ENCODE assay signal across 12 cellular contexts in the genomic region with DNA sequence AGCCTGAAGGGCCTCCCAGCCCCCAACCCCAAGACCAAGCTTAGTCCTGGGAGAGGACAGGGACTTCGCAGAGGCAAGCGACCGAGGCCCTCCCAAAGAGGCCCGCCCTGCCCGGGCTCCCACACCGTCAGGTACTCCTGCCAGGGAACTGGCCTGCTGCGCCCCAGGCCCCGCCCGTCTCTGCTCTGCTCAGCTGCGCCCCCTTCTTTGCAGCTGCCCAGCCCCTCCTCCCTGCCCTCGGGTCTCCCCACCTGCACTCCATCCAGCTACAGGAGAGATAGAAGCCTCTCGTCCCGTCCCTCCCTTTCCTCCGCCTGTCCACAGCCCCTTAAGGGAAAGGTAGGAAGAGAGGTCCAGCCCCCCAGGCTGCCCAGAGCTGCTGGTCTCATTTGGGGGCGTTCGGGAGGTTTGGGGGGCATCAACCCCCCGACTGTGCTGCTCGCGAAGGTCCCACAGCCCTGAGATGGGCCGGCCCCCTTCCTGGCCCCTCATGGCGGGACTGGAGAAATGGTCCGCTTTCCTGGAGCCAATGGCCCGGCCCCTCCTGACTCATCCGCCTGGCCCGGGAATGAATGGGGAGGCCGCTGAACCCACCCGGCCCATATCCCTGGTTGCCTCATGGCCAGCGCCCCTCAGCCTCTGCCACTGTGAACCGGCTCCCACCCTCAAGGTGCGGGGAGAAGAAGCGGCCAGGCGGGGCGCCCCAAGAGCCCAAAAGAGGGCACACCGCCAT. TPM values are rescaled to one million over a fixed set of nuclear protein-coding genes. Genes with fewer than 3 reads are reported as not detected.
A peak's percentile ranks its signal among the peaks of the same experiment; 100 is the strongest.
DNase-seq lines count a peak whose midpoint lies in the region; ATAC-seq, FAIRE-seq and TF ChIP-seq lines count a peak whose summit lies in the region.
"Had no signal": no experiment of that assay in that cellular context is flagged by ENCODE, and none has a peak within 500 bp of the region (broad histone marks: within the 10 kb centered on the region; RNA-seq: fewer than 3 reads in every experiment).

No MANE protein-coding gene starts in this region.

- no peak overlapping the region for H3K4me3 ChIP-seq in dorsolateral prefrontal cortex
- H3K4me3 ChIP-seq in mesendoderm (ENCODE audit: low read length) = peak overlapping the region; percentile 38
- no peak overlapping the region for H3K4me3 ChIP-seq in Karpas-422 (ENCODE audit: low read length)

- no peaks in the 10 kb centered on the region for H3K9me2 ChIP-seq in Karpas-422 (replicated peaks; ENCODE audit: insufficient read depth, low read length)

- H3K79me2 ChIP-seq in mesendoderm (ENCODE audit: control insufficient read depth, insufficient read depth, low read length) (no peaks in the 10 kb centered on the region), Karpas-422 (ENCODE audit: low read length) (no peaks in the 10 kb centered on the region)

- no peak for ATAC-seq in GM21786 (IDR thresholded peaks at IDR 0.05; ENCODE audit: unreplicated experiment)

- no peak for TF ChIP-seq RAD21 in Ishikawa (IDR thresholded peaks at IDR 0.05; ENCODE audit: low read depth)

- peak overlapping the region; percentile 85 for H3K56ac ChIP-seq in mesendoderm (ENCODE audit: low read length)

- intact Hi-C loops in dorsolateral prefrontal cortex (cut with DNase I) = no loop called here

- H2BK120ac ChIP-seq in mesendoderm (ENCODE audit: low read depth, low read length) = no peak overlapping the region

- H3K9me3 ChIP-seq in Karpas-422 (ENCODE audit: low read length) = no peaks in the 10 kb centered on the region

- no peak overlapping the region for H4K5ac ChIP-seq in mesendoderm (ENCODE audit: low read length)

- H4K20me1 ChIP-seq in Karpas-422 (ENCODE audit: insufficient read depth, low read depth, low read length) = no peaks in the 10 kb centered on the region

- no peaks in the 10 kb centered on the region for H3K36me3 ChIP-seq in mesendoderm (ENCODE audit: control insufficient read depth, insufficient read depth, low read length)
- H3K36me3 ChIP-seq in Karpas-422 (ENCODE audit: insufficient read depth, low read length) = no peaks in the 10 kb centered on the region

- no peak overlapping the region for H2AFZ ChIP-seq in Karpas-422 (ENCODE audit: low read length)

- H3K27me3 ChIP-seq in dorsolateral prefrontal cortex (peaks cover 3 to 97% (median 84%) of the 10 kb centered on the region in 45 donors), mesendoderm (ENCODE audit: insufficient read depth, low read length, poor library complexity) (peaks cover 3% of the 10 kb centered on the region), Karpas-422 (ENCODE audit: low read length) (no peaks in the 10 kb centered on the region)

- no peak overlapping the region for H4K8ac ChIP-seq in mesendoderm (ENCODE audit: low read depth, low read length)

- no peak for FAIRE-seq in D721Med (lab: Jason Lieb, UNC)

- DNase-seq in dorsolateral prefrontal cortex (peak in 6 of 10 donors; percentile 9 to 37 (median 16)), mesendoderm (peak; percentile 50), NOMO-1 treated with DMSO at 0.1 percent for 48 hours (lab: John Stamatoyannopoulos, UW; ENCODE audit: unreplicated experiment) (no peak), Karpas-422 (no peak), D721Med (ENCODE audit: insufficient read length, low spot score) (no peak)
- DNase-seq: Kasumi-1, T-helper 9 cell had no signal

- WGBS in mesendoderm (ENCODE audit: extremely low coverage, insufficient coverage, low lambda C conversion rate) = no CpG with 5 or more reads among the region's 34 CpGs

- TF ChIP-seq EP300 in Ishikawa (IDR thresholded peaks at IDR 0.05; ENCODE audit: borderline replicate concordance) = no peak

- peak overlapping the region; percentile 45 for H3K23ac ChIP-seq in mesendoderm (ENCODE audit: low read length)

- H3K4me2 ChIP-seq in mesendoderm (ENCODE audit: low read length) (peak overlapping the region; percentile 87), Karpas-422 (ENCODE audit: low read depth, low read length, poor library complexity, severe bottlenecking) (no peak overlapping the region)

- peaks cover 6% of the 10 kb centered on the region for H3K4me1 ChIP-seq in mesendoderm (ENCODE audit: control insufficient read depth, low read depth, low read length)
- H3K4me1 ChIP-seq in Karpas-422 (ENCODE audit: low read length) = no peaks in the 10 kb centered on the region

- H2AK5ac ChIP-seq in mesendoderm (ENCODE audit: low read length) = no peak overlapping the region

- no peaks in the 10 kb centered on the region for H3K79me1 ChIP-seq in mesendoderm (ENCODE audit: low read length)

- no peak; the same call in none of the 2 replicates for TF ChIP-seq CTCF in 22Rv1 (IDR thresholded peaks at IDR 0.05)
- TF ChIP-seq CTCF in dorsolateral prefrontal cortex (IDR thresholded peaks at IDR 0.05 in 54 of 56, conservative IDR thresholded peaks at IDR 0.05 in 2 of 56; ENCODE audit: low read depth in 1 of 56, partially characterized antibody in 56 of 56) = no peak
- no peak for TF ChIP-seq CTCF in D721Med (IDR thresholded peaks at IDR 0.05; ENCODE audit: insufficient read depth, missing control alignments)

- no peak overlapping the region for H3K18ac ChIP-seq in mesendoderm (ENCODE audit: low read length)

- H2BK15ac ChIP-seq in mesendoderm (replicated peaks; ENCODE audit: low read depth) = no peak overlapping the region

- H3K9ac ChIP-seq in mesendoderm (ENCODE audit: low read length) = peak overlapping the region; percentile 74
- H3K9ac ChIP-seq in Karpas-422 (ENCODE audit: low read length) = no peak overlapping the region

- H2BK5ac ChIP-seq in mesendoderm (ENCODE audit: low read length) = no peak overlapping the region

- H3K4ac ChIP-seq in mesendoderm (ENCODE audit: low read depth, low read length) = peak overlapping the region; percentile 49

- H3K27ac ChIP-seq in 22Rv1 (peak overlapping the region; percentile 68), dorsolateral prefrontal cortex (no peak overlapping the region), mesendoderm (ENCODE audit: low read depth, low read length) (no peak overlapping the region), Karpas-422 (ENCODE audit: low read length) (no peak overlapping the region)

TF ChIP-seq in Ishikawa, 13 proteins besides CTCF, POLR2A, EP300 and RAD21:
- TF ChIP-seq TEAD4 (IDR thresholded peaks at IDR 0.05) = no peak
- TF ChIP-seq ZBTB7A (IDR thresholded peaks at IDR 0.05; ENCODE audit: low read depth) = peak; percentile 79
- TF ChIP-seq, protein P1, sequence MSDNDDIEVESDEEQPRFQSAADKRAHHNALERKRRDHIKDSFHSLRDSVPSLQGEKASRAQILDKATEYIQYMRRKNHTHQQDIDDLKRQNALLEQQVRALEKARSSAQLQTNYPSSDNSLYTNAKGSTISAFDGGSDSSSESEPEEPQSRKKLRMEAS (IDR thresholded peaks at IDR 0.05) = peak; percentile 38; the same call in 1 of the 2 replicates
- TF ChIP-seq EGR1 (IDR thresholded peaks at IDR 0.05) = no peak
- no peak for TF ChIP-seq FOXM1 (IDR thresholded peaks at IDR 0.05; ENCODE audit: borderline replicate concordance, low read depth)

RNA-seq across cellular contexts. Expression of a gene that starts 21.9 kb away (rescaled TPM):
- total RNA-seq in dorsolateral prefrontal cortex = 100 to 1,000 TPM; 206 to 403 (median 322) TPM
- polyA plus RNA-seq in mesendoderm (2013, experiment 1 of 2) = 264 TPM
- 266 TPM for polyA plus RNA-seq in mesendoderm (2013, experiment 2 of 2)
- total RNA-seq in Karpas-422 (2014; rRNA removed; shearing (Covaris generic); ENCODE audit: low replicate concordance) = 107 and 139 TPM in 2 replicates

RNA-seq across cellular contexts. Expression of a gene that starts 42.5 kb away (rescaled TPM):
- total RNA-seq in dorsolateral prefrontal cortex = 10 to 100 TPM; 10.3 to 25.9 (median 17.7) TPM
- polyA plus RNA-seq in mesendoderm (2013, experiment 1 of 2) = 23.0 TPM
- polyA plus RNA-seq in mesendoderm (2013, experiment 2 of 2) = 22.1 TPM
- total RNA-seq in Karpas-422 (2014; rRNA removed; shearing (Covaris generic); ENCODE audit: low replicate concordance) = 10.4 and 24.7 TPM in 2 replicates

RNA-seq across cellular contexts. Expression of a gene that starts 48.5 kb away (rescaled TPM):
- total RNA-seq in dorsolateral prefrontal cortex = 10 to 100 TPM; 31.4 to 79.7 (median 54.4) TPM
- polyA plus RNA-seq in mesendoderm (2013, experiment 1 of 2) = 64.4 TPM
- polyA plus RNA-seq in mesendoderm (2013, experiment 2 of 2) = 65.3 TPM
- 76.6 and 79.2 TPM in 2 replicates for total RNA-seq in Karpas-422 (2014; rRNA removed; shearing (Covaris generic); ENCODE audit: low replicate concordance)

RNA-seq across cellular contexts. Expression of a gene that starts 53.8 kb away (rescaled TPM):
- not detected for total RNA-seq in dorsolateral prefrontal cortex
- polyA plus RNA-seq in mesendoderm (2013, experiment 1 of 2) = 0.53 TPM
- 0.42 TPM for polyA plus RNA-seq in mesendoderm (2013, experiment 2 of 2)
- total RNA-seq in Karpas-422 (2014; rRNA removed; shearing (Covaris generic); ENCODE audit: low replicate concordance) = not detected in 2 replicates
- total RNA-seq: Calu3, temporal lobe had no signal

Comparison
In these comparisons a context has a peak if more than half of its experiments do, and no peak if none do; other contexts are left out.
1. DNase-seq: peak in dorsolateral prefrontal cortex (6 of 10) and mesendoderm (single experiment); none in NOMO-1 treated with DMSO at 0.1 percent for 48 hours (single experiment), Karpas-422 (single experiment) and D721Med (single experiment).